In the genomic region with DNA sequence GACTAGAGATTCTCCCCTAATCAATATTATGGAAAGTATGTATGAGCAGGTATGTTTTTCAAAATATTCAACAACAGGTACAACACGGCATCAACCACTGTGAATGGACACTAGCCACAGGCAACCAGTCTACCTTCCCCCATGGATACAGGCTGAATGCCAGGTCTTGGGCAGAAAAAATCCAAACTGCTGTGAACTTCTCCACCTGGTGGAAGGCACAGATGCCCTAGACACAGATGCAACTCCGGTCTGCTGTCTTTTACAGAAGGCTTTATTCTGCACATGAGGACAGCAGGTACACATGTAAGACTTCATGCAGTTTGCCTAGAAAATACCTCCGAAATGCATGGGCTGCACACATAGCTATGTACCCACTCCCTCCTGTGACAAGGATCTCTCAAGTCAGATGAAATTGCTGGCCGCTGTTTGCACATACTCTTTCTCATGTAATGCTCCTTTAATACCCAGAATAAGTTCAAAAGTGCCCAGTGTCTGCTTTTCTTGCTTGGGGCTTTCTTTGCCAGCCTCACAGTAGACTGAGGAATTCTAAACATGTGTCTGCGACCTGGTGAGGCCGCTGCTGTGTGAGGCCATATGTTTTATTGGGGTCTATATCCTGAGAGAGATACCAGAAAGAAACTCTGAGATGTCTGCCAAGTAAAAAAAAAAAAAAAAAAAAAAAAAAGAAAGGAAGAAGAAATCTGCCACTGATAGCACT, we compare ENCODE assay signal across 17 cellular contexts.
A peak's percentile ranks its signal among the peaks of the same experiment; 100 is the strongest.
DNase-seq lines count a peak whose midpoint lies in the region; ATAC-seq and TF ChIP-seq lines count a peak whose summit lies in the region.
"Had no signal": no experiment of that assay in that cellular context is flagged by ENCODE, and none has a peak within 500 bp of the region (broad histone marks: within the 10 kb centered on the region; RNA-seq: fewer than 3 reads in every experiment).

No MANE protein-coding gene starts in this region.

- H3K36me3 ChIP-seq in left ventricle myocardium inferior = no peaks in the 10 kb centered on the region
- H3K36me3 ChIP-seq in mammary epithelial cell (ENCODE audit: insufficient read depth, low read length) = no peaks in the 10 kb centered on the region
- H3K36me3 ChIP-seq in liver (ENCODE audit: control insufficient read depth in 4 of 4, insufficient read depth in 3 of 4, low read depth in 1 of 4, low read length in 3 of 4) = no peaks in the 10 kb centered on the region
- no peaks in the 10 kb centered on the region for H3K36me3 ChIP-seq in adrenal gland (replicated peaks in 1 of 2)
- H3K36me3 ChIP-seq: neutrophil, upper lobe of left lung had no signal

- peak; percentile 14 for TF ChIP-seq CTCF in left ventricle myocardium inferior (IDR thresholded peaks at IDR 0.05; ENCODE audit: borderline replicate concordance)
- peak; percentile 16 to 58 for TF ChIP-seq CTCF in mammary epithelial cell (conservative IDR thresholded peaks at IDR 0.05 in 1 of 2, IDR thresholded peaks at IDR 0.05 in 1 of 2; ENCODE audit: extremely low read depth in 1 of 2, insufficient read depth in 1 of 2, low read depth in 1 of 2, low read length in 2 of 2)
- TF ChIP-seq CTCF in liver (IDR thresholded peaks at IDR 0.05; ENCODE audit: low read depth, low read length, missing input control) = peak; percentile 43
- no peak for TF ChIP-seq CTCF in GM10266 (IDR thresholded peaks at IDR 0.05; ENCODE audit: control insufficient read depth, insufficient read depth, low read depth, missing control alignments)
- no peak for TF ChIP-seq CTCF in adrenal gland (IDR thresholded peaks at IDR 0.05)

- intact Hi-C loops in left ventricle myocardium inferior (cut with micrococcal nuclease) (no loop called here), left ventricle myocardium superior (cut with micrococcal nuclease) (no loop called here), mammary epithelial cell (cut with micrococcal nuclease) (loop anchor here (1.0 to 5.0 kb wide), 3 partner anchors 271 to 398 kb away; partner anchors contain the start of gene FOXO1), adrenal gland (cut with DNase I) (no loop called here)

- peak; percentile 83 to 87 for TF ChIP-seq RAD21 in liver (IDR thresholded peaks at IDR 0.05)

- no peak overlapping the region for H3K4me2 ChIP-seq in mammary epithelial cell (ENCODE audit: insufficient read depth, low read depth, low read length)

- H3K9me3 ChIP-seq in left ventricle myocardium inferior (replicated peaks) (no peaks in the 10 kb centered on the region), mammary epithelial cell (replicated peaks; ENCODE audit: insufficient read depth, low read length) (no peaks in the 10 kb centered on the region), liver (ENCODE audit: control insufficient read depth in 4 of 4, low read length in 3 of 4) (no peaks in the 10 kb centered on the region), adrenal gland (replicated peaks in 1 of 3) (no peaks in the 10 kb centered on the region)
- H3K9me3 ChIP-seq: neutrophil, upper lobe of left lung had no signal

- BruUV-seq in mammary epithelial cell (replicated peaks; lab: Mats Ljungman, UMichigan) = no TSS peak

- peaks cover 36% of the 10 kb centered on the region for H3K4me1 ChIP-seq in left ventricle myocardium inferior
- no peaks in the 10 kb centered on the region for H3K4me1 ChIP-seq in mammary epithelial cell (ENCODE audit: insufficient read depth, low read length)
- peaks cover 20 to 54% (median 44%) of the 10 kb centered on the region in 4 donors for H3K4me1 ChIP-seq in liver (ENCODE audit: control insufficient read depth in 4 of 4, insufficient read depth in 4 of 4, low read length in 3 of 4)
- H3K4me1 ChIP-seq in adrenal gland (replicated peaks in 1 of 2) = no peaks in the 10 kb centered on the region

- H3K4me3 ChIP-seq in left ventricle myocardium inferior (no peak overlapping the region), mammary epithelial cell (replicated peaks in 1 of 3; ENCODE audit: insufficient read depth in 1 of 3, low read depth in 2 of 3, low read length in 3 of 3) (no peak overlapping the region), liver (ENCODE audit: low read depth in 1 of 3, low read length in 3 of 3) (no peak overlapping the region), adrenal gland (no peak overlapping the region)
- H3K4me3 ChIP-seq: GM12878, upper lobe of left lung had no signal

- ATAC-seq in left ventricle myocardium superior (no peak), HG02588 (IDR thresholded peaks at IDR 0.05; ENCODE audit: unreplicated experiment) (no peak), HG02870 (IDR thresholded peaks at IDR 0.05; ENCODE audit: unreplicated experiment) (no peak)
- ATAC-seq: activated naive CD8-positive, alpha-beta T cell treated with anti-CD3 and anti-CD28 coated beads, Interleukin-2, amount 50 U/mL, for 24 hours; GM12878 had no signal

- CTCF ChIA-PET in mammary epithelial cell (lab: Charles Lee; ENCODE audit: low non-redundant PET) = no interaction called here

- no peaks in the 10 kb centered on the region for H3K79me2 ChIP-seq in mammary epithelial cell (ENCODE audit: insufficient read depth, low read length)

- H3K27me3 ChIP-seq in left ventricle myocardium inferior (ENCODE audit: low read depth) = no peaks in the 10 kb centered on the region
- H3K27me3 ChIP-seq in mammary epithelial cell (ENCODE audit: insufficient read depth, low read length) = no peaks in the 10 kb centered on the region
- H3K27me3 ChIP-seq in liver (ENCODE audit: control insufficient read depth in 4 of 4, insufficient read depth in 4 of 4, low read length in 3 of 4) = no peaks in the 10 kb centered on the region
- no peaks in the 10 kb centered on the region for H3K27me3 ChIP-seq in adrenal gland
- H3K27me3 ChIP-seq: neutrophil, upper lobe of left lung had no signal

- WGBS in mammary epithelial cell (ENCODE audit: low coverage, missing lambda C conversion rate) = 40% methylated on average over 6 of the region's 6 CpGs
- WGBS in liver = 68% methylated on average over 6 of the region's 6 CpGs
- WGBS in adrenal gland, 4 donors = 76 to 86% (median 82%) methylated on average over 6 of the region's 6 CpGs

- DNase-seq in left ventricle myocardium inferior = no peak
- no peak for DNase-seq in left ventricle myocardium superior
- peak; percentile 32 for DNase-seq in mammary epithelial cell
- DNase-seq in GM10266 (ENCODE audit: extremely low spot score) = no peak
- DNase-seq in adrenal gland = no peak
- DNase-seq: activated CD8-positive, alpha-beta memory T cell treated with anti-CD3 and anti-CD28 coated beads, Interleukin-2, amount 50 U/mL, for 4 hours; activated naive CD8-positive, alpha-beta T cell treated with anti-CD3 and anti-CD28 coated beads, Interleukin-2, amount 50 U/mL, for 24 hours; DMS79; NCI-H1105; NCI-H774; SIG-M5; upper lobe of left lung had no signal

- no peaks in the 10 kb centered on the region for H4K20me1 ChIP-seq in mammary epithelial cell (ENCODE audit: insufficient read depth, low read length)

- dilution Hi-C loops in mammary epithelial cell (cut with HindIII; ENCODE audit: low sequenced_read_pairs) = no loop called here

- H2AFZ ChIP-seq in mammary epithelial cell (ENCODE audit: low read depth, low read length) = no peak overlapping the region

- H3K9ac ChIP-seq in mammary epithelial cell (ENCODE audit: insufficient read depth, low read length) (no peak overlapping the region), liver (ENCODE audit: low read depth in 1 of 2, low read length in 2 of 2) (no peak overlapping the region)

- TF ChIP-seq POLR2A in adrenal gland (IDR thresholded peaks at IDR 0.05) = no peak

- in situ Hi-C loops in mammary epithelial cell (cut with MboI; ENCODE audit: low sequenced_read_pairs in 2 of 2) = no loop called here

- H3K27ac ChIP-seq in left ventricle myocardium inferior (replicated peaks) = no peak overlapping the region
- no peak overlapping the region for H3K27ac ChIP-seq in mammary epithelial cell (ENCODE audit: insufficient read depth, low read depth, low read length)
- H3K27ac ChIP-seq in liver (ENCODE audit: low read depth in 1 of 2, low read length in 2 of 2) = no peak overlapping the region
- no peak overlapping the region for H3K27ac ChIP-seq in adrenal gland
- H3K27ac ChIP-seq: neutrophil, upper lobe of left lung had no signal

TF ChIP-seq in liver, 16 proteins besides CTCF, POLR2A, EP300 and RAD21:
- TF ChIP-seq ZBTB33 (IDR thresholded peaks at IDR 0.05) = no peak
- peak; percentile 16 for TF ChIP-seq SP1 (IDR thresholded peaks at IDR 0.05)
- TF ChIP-seq RXRA (IDR thresholded peaks at IDR 0.05) = peak; percentile 27 to 56
- TF ChIP-seq HNF4A (conservative IDR thresholded peaks at IDR 0.05) = peak; percentile 31 to 38
TF ChIP-seq in liver: peak in this region for 3.

Comparison
In these comparisons a context has a peak if more than half of its experiments do, and no peak if none do; other contexts are left out.
1. CTCF ChIP-seq: peak in left ventricle myocardium inferior (single experiment), mammary epithelial cell (2 of 2) and liver (single experiment); none in GM10266 (single experiment) and adrenal gland (0 of 6).